ENCODE assay signal across 11 cellular contexts in the genomic region with DNA sequence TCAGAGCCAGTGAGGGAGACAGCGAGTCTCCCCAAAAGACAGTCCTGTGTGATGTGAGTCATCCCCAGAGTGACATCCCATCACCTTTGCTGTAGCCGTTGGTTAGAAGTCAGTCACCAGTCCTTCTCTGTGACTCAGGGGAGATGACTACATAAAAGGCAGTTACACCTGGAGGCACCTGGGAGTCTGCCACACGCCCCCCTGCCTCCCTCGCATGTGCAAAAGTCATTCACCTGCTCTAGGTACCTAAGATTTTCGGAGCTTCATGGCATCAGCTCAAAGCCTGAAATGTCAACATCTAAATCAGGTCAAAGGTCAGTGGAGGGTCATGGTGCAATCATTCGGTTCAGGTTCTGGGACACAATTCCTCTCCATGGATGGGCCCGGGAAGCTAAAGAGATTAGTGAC. TPM values are rescaled to one million over a fixed set of nuclear protein-coding genes. Genes with fewer than 3 reads are reported as not detected.
DNase-seq lines count a peak whose midpoint lies in the region; ATAC-seq and TF ChIP-seq lines count a peak whose summit lies in the region.
"Had no signal": no experiment of that assay in that cellular context is flagged by ENCODE, and none has a peak within 500 bp of the region (broad histone marks: within the 10 kb centered on the region; RNA-seq: fewer than 3 reads in every experiment).

No MANE protein-coding gene starts in this region.

- no peak overlapping the region for H3K9ac ChIP-seq in liver (ENCODE audit: low read depth in 1 of 2, low read length in 2 of 2)

- ATAC-seq in HG03097 (IDR thresholded peaks at IDR 0.05; ENCODE audit: low FRiP score, unreplicated experiment) (no peak), HG02970 (IDR thresholded peaks at IDR 0.05; ENCODE audit: low FRiP score, unreplicated experiment) (no peak)

- peaks cover 8 to 15% (median 12%) of the 10 kb centered on the region in 4 donors for H3K4me1 ChIP-seq in liver (ENCODE audit: control insufficient read depth in 4 of 4, insufficient read depth in 4 of 4, low read length in 3 of 4)
- peaks cover 0 to 11% (median 8%) of the 10 kb centered on the region in 4 donors for H3K4me1 ChIP-seq in Peyer's patch

- H3K27me3 ChIP-seq in liver (ENCODE audit: control insufficient read depth in 4 of 4, insufficient read depth in 4 of 4, low read length in 3 of 4) (no peaks in the 10 kb centered on the region), Peyer's patch (no peaks in the 10 kb centered on the region)

- WGBS in liver = 39% methylated on average over 7 of the region's 7 CpGs

- peak overlapping the region in 1 of 2 donors; percentile 22 for H3K27ac ChIP-seq in liver (ENCODE audit: low read depth in 1 of 2, low read length in 2 of 2)
- peak overlapping the region in 2 of 4 donors; percentile 76 to 79 for H3K27ac ChIP-seq in Peyer's patch

- TF ChIP-seq CTCF in liver (IDR thresholded peaks at IDR 0.05; ENCODE audit: low read depth, low read length, missing input control) = no peak
- TF ChIP-seq CTCF in Peyer's patch (IDR thresholded peaks at IDR 0.05) = no peak

- DNase-seq in stimulated activated naive CD4-positive, alpha-beta T cell treated with Interleukin-2 at 50 U/mL for 16 hours (lab: John Stamatoyannopoulos, UW) = peak; percentile 36
- DNase-seq in stimulated activated naive CD4-positive, alpha-beta T cell (lab: John Stamatoyannopoulos, UW) = no peak
- peak; percentile 50 for DNase-seq in activated effector memory CD4-positive, alpha-beta T cell treated with Interleukin-2 at 50 U/mL for 16 hours
- no peak for DNase-seq in Peyer's patch
- no peak for DNase-seq in nucleus accumbens (lab: John Stamatoyannopoulos, UW)
- DNase-seq: AML-193, NCI-H2081 treated with DMSO at 0.1 percent for 48 hours had no signal

- no peaks in the 10 kb centered on the region for H3K36me3 ChIP-seq in liver (ENCODE audit: control insufficient read depth in 4 of 4, insufficient read depth in 3 of 4, low read depth in 1 of 4, low read length in 3 of 4)
- no peaks in the 10 kb centered on the region for H3K36me3 ChIP-seq in Peyer's patch

- TF ChIP-seq POLR2A in Peyer's patch (IDR thresholded peaks at IDR 0.05) = no peak

- H3K4me3 ChIP-seq in liver (ENCODE audit: low read depth in 1 of 3, low read length in 3 of 3) (no peak overlapping the region), Peyer's patch (no peak overlapping the region)

- TF ChIP-seq RAD21 in liver (IDR thresholded peaks at IDR 0.05) = no peak

- H3K9me3 ChIP-seq in liver (ENCODE audit: control insufficient read depth in 4 of 4, low read length in 3 of 4) (no peaks in the 10 kb centered on the region), Peyer's patch (no peaks in the 10 kb centered on the region)

TF ChIP-seq in liver, 16 proteins besides CTCF, POLR2A, EP300 and RAD21:
- peak; percentile 43 for TF ChIP-seq HNF4G (IDR thresholded peaks at IDR 0.05)
- TF ChIP-seq JUND (IDR thresholded peaks at IDR 0.05) = no peak
- TF ChIP-seq, protein P1, sequence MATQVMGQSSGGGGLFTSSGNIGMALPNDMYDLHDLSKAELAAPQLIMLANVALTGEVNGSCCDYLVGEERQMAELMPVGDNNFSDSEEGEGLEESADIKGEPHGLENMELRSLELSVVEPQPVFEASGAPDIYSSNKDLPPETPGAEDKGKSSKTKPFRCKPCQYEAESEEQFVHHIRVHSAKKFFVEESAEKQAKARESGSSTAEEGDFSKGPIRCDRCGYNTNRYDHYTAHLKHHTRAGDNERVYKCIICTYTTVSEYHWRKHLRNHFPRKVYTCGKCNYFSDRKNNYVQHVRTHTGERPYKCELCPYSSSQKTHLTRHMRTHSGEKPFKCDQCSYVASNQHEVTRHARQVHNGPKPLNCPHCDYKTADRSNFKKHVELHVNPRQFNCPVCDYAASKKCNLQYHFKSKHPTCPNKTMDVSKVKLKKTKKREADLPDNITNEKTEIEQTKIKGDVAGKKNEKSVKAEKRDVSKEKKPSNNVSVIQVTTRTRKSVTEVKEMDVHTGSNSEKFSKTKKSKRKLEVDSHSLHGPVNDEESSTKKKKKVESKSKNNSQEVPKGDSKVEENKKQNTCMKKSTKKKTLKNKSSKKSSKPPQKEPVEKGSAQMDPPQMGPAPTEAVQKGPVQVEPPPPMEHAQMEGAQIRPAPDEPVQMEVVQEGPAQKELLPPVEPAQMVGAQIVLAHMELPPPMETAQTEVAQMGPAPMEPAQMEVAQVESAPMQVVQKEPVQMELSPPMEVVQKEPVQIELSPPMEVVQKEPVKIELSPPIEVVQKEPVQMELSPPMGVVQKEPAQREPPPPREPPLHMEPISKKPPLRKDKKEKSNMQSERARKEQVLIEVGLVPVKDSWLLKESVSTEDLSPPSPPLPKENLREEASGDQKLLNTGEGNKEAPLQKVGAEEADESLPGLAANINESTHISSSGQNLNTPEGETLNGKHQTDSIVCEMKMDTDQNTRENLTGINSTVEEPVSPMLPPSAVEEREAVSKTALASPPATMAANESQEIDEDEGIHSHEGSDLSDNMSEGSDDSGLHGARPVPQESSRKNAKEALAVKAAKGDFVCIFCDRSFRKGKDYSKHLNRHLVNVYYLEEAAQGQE (IDR thresholded peaks at IDR 0.05) = no peak
- TF ChIP-seq SP1 (IDR thresholded peaks at IDR 0.05) = peak; percentile 65
- peak; percentile 75 for TF ChIP-seq NR2F2 (IDR thresholded peaks at IDR 0.05)
- no peak for TF ChIP-seq EGR1 (IDR thresholded peaks at IDR 0.05; ENCODE audit: low read depth in 2 of 2)
- TF ChIP-seq, protein P2, sequence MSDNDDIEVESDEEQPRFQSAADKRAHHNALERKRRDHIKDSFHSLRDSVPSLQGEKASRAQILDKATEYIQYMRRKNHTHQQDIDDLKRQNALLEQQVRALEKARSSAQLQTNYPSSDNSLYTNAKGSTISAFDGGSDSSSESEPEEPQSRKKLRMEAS (IDR thresholded peaks at IDR 0.05) = no peak
- TF ChIP-seq GABPA (IDR thresholded peaks at IDR 0.05 in 1 of 2, conservative IDR thresholded peaks at IDR 0.05 in 1 of 2) = no peak
- peak; percentile 77 to 86 for TF ChIP-seq RXRA (IDR thresholded peaks at IDR 0.05)
- TF ChIP-seq, protein P3, sequence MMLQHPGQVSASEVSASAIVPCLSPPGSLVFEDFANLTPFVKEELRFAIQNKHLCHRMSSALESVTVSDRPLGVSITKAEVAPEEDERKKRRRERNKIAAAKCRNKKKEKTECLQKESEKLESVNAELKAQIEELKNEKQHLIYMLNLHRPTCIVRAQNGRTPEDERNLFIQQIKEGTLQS (IDR thresholded peaks at IDR 0.05) = no peak
- TF ChIP-seq YY1 (IDR thresholded peaks at IDR 0.05) = no peak
- TF ChIP-seq FOXA2 (IDR thresholded peaks at IDR 0.05) = peak; percentile 82
- TF ChIP-seq HNF4A (conservative IDR thresholded peaks at IDR 0.05) = peak; percentile 52 to 74
- peak; percentile 63 for TF ChIP-seq FOXA1 (IDR thresholded peaks at IDR 0.05)
- no peak for TF ChIP-seq TAF1 (conservative IDR thresholded peaks at IDR 0.05)

RNA-seq across cellular contexts. Expression of a gene that starts 50.3 kb away (rescaled TPM):
- total RNA-seq in liver = 1 to 10 TPM; 1.2 to 2.8 TPM
- under 1 TPM; 0.29 to 0.98 TPM for polyA plus RNA-seq in liver
- total RNA-seq in Peyer's patch = not detected
- polyA plus RNA-seq: esophagus had no signal

Comparison
In these comparisons a context has a peak if more than half of its experiments do, and no peak if none do; other contexts are left out.
1. DNase-seq: peak in stimulated activated naive CD4-positive, alpha-beta T cell treated with Interleukin-2 at 50 U/mL for 16 hours (single experiment) and activated effector memory CD4-positive, alpha-beta T cell treated with Interleukin-2 at 50 U/mL for 16 hours (single experiment); none in stimulated activated naive CD4-positive, alpha-beta T cell (0 of 6), Peyer's patch (0 of 3) and nucleus accumbens (0 of 56).